ENCODE assay signal across 21 cellular contexts in the genomic region with DNA sequence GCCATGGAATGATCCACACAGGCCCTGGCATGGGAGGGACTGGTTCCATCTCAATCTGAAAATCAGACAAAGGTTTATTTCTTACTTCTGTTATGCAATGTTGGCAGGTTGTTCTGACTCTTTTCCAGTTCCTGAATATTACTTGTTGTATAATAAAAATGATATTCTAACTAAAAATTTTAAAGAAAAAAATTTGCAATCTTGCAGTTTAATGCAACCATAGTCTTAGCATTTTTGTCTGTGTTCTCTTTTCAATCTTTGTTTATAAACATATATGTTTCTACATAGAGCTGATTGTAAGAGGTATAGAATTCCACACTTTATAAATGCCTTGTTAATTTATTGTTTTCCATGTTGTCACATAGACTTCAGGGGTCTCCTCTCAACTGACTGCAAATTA.
"Had no signal": no experiment of that assay in that cellular context is flagged by ENCODE, and none has a peak within 500 bp of the region (broad histone marks: within the 10 kb centered on the region; RNA-seq: fewer than 3 reads in every experiment).

No MANE protein-coding gene starts in this region.

- H3K27me3 ChIP-seq: gastrocnemius medialis had no signal

- H3K27ac Mint-ChIP-seq: activated CD8-positive, alpha-beta T cell treated with anti-CD3 and anti-CD28 coated beads, Interleukin-2, amount 10 ng/mL, durations not matched to agents 7 days and 5 days; activated T-helper 1 cell treated with anti-CD3 and anti-CD28 coated beads, Interleukin-12 subunit alpha, Interleukin-12 subunit beta, Interleukin-2, Interleukin-4 antibody, amounts not matched to agents 30 ng/mL and 10 ng/mL and 1 ng/mL, durations not matched to agents 14 hours and 24 hours and 36 hours; natural killer cell treated with Interleukin-12 subunit alpha and Interleukin-12 subunit beta and Interleukin-15 and Interleukin-18, amount 100 ng/mL, for 72 hours; stimulated activated naive CD8-positive, alpha-beta T cell treated with anti-CD3 and anti-CD28 coated beads, Interleukin-15, amount 100 ng/mL, for 72 hours; T-helper 2 cell treated with Interferon-gamma antibody and Interleukin-4, amounts not matched to agents 5 μg/mL and 100 μg/mL, for 36 hours had no signal

- H3K27me3 Mint-ChIP-seq: natural killer cell treated with Interleukin-12 subunit alpha and Interleukin-12 subunit beta and Interleukin-15 and Interleukin-18, amount 100 ng/mL, for 72 hours had no signal

- ATAC-seq: activated CD8-positive, alpha-beta T cell treated with anti-CD3 and anti-CD28 coated beads, Interleukin-2, amount 10 ng/mL, durations not matched to agents 7 days and 5 days; gastrocnemius medialis; left ventricle myocardium superior; natural killer cell treated with Interleukin-12 subunit alpha and Interleukin-12 subunit beta and Interleukin-15 and Interleukin-18, amount 100 ng/mL, for 72 hours; stimulated activated naive CD8-positive, alpha-beta T cell treated with anti-CD3 and anti-CD28 coated beads, Interleukin-15, amount 100 ng/mL, for 72 hours had no signal

- H3K36me3 ChIP-seq: esophagus squamous epithelium, gastrocnemius medialis, prostate gland, tibial artery had no signal

- H3K9me3 Mint-ChIP-seq: activated T-helper 1 cell treated with anti-CD3 and anti-CD28 coated beads, Interleukin-12 subunit alpha, Interleukin-12 subunit beta, Interleukin-2, Interleukin-4 antibody, amounts not matched to agents 30 ng/mL and 10 ng/mL and 1 ng/mL, durations not matched to agents 14 hours and 24 hours and 36 hours; natural killer cell treated with Interleukin-12 subunit alpha and Interleukin-12 subunit beta and Interleukin-15 and Interleukin-18, amount 100 ng/mL, for 72 hours; stimulated activated naive CD8-positive, alpha-beta T cell treated with anti-CD3 and anti-CD28 coated beads, Interleukin-15, amount 100 ng/mL, for 72 hours; T-helper 2 cell treated with Interferon-gamma antibody and Interleukin-4, amounts not matched to agents 5 μg/mL and 100 μg/mL, for 36 hours had no signal

- FAIRE-seq: astrocyte had no signal

- H3K4me3 ChIP-seq: esophagus squamous epithelium, gastrocnemius medialis, prostate gland, tibial artery had no signal

- H3K36me3 Mint-ChIP-seq: natural killer cell treated with Interleukin-12 subunit alpha and Interleukin-12 subunit beta and Interleukin-15 and Interleukin-18, amount 100 ng/mL, for 72 hours had no signal

- DNase-seq: activated CD4-positive, alpha-beta T cell treated with anti-CD3 and anti-CD28 coated beads, Interleukin-2, amount 50 U/mL, for 1 hour; activated CD4-positive, CD25-positive, alpha-beta regulatory T cell treated with anti-CD3 and anti-CD28 coated beads, Interleukin-2, amount 50 U/mL, for 72 hours; activated CD8-positive, alpha-beta T cell treated with anti-CD3 and anti-CD28 coated beads, Interleukin-2, amount 10 ng/mL, durations not matched to agents 7 days and 5 days; activated gamma-delta T cell; activated naive CD4-positive, alpha-beta T cell treated with anti-CD3 and anti-CD28 coated beads, Interleukin-2, amount 50 U/mL, for 16 hours; central memory CD4-positive, alpha-beta T cell; esophagus squamous epithelium; gastrocnemius medialis; hypothalamus; left ventricle myocardium superior; mammary epithelial cell; midbrain; stimulated activated CD4-positive, alpha-beta T cell treated with anti-CD3 and anti-CD28 coated beads, Interleukin-4, amount 100 ng/mL, for 24 hours; stimulated activated naive CD8-positive, alpha-beta T cell treated with anti-CD3 and anti-CD28 coated beads, Interleukin-15, amount 100 ng/mL, for 72 hours; tibial artery had no signal

- H3K27ac ChIP-seq: esophagus squamous epithelium, gastrocnemius medialis, prostate gland, tibial artery, VCaP had no signal

- H3K4me1 ChIP-seq: gastrocnemius medialis, prostate gland, tibial artery had no signal

- H3K4me3 Mint-ChIP-seq: activated CD8-positive, alpha-beta T cell treated with anti-CD3 and anti-CD28 coated beads, Interleukin-2, amount 10 ng/mL, durations not matched to agents 7 days and 5 days; activated T-helper 1 cell treated with anti-CD3 and anti-CD28 coated beads, Interleukin-12 subunit alpha, Interleukin-12 subunit beta, Interleukin-2, Interleukin-4 antibody, amounts not matched to agents 30 ng/mL and 10 ng/mL and 1 ng/mL, durations not matched to agents 14 hours and 24 hours and 36 hours; natural killer cell treated with Interleukin-12 subunit alpha and Interleukin-12 subunit beta and Interleukin-15 and Interleukin-18, amount 100 ng/mL, for 72 hours; stimulated activated naive CD8-positive, alpha-beta T cell treated with anti-CD3 and anti-CD28 coated beads, Interleukin-15, amount 100 ng/mL, for 72 hours; T-helper 2 cell treated with Interferon-gamma antibody and Interleukin-4, amounts not matched to agents 5 μg/mL and 100 μg/mL, for 36 hours had no signal
